8 cellular contexts compared by ENCODE assay signal in the genomic region with DNA sequence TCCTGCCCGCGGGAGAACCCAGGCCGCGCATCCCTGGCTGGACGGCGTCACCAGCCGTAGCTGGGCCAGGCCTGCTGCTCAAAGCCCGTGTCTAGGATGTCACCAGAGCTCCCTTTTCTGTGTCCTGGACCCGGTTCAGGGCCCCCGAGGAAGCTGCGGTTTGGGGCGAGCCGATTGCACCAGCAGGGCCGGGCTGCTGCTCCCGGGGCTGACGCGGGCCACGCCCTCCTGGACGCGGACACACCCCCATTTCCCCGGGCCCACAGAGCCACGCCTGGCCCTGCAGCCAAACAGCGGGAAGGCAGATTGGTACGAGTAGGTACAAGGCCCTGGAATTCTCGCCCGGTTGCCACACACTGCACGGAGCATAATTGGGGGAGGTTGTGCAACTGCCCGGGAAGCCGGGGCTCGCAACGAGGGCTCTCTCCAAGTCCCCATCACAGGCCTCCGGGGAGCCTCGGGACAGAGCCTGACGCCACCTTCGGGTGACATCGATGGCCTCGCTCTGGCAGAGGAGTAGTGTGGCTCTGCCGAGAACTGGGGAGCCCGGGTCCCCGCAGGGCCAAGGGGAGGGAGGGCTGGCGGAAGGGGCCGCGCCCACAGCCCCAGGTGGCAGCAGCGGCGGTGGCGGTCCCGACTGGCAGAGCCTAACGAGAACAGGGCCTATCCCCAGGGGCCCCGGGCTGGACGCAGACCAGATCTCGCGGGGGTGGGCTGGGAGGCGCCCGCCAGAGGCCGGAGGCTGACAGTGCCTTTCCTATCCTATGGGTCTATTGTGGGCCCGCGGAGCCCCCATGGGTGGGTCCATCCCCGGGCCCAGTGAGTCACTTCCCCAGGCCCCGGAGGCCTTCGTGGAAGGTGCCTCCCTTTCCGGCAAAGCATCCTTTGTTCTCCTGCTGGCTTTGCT. TPM values are rescaled to one million over a fixed set of nuclear protein-coding genes. Genes with fewer than 3 reads are reported as not detected.
DNase-seq lines count a peak whose midpoint lies in the region; ATAC-seq, FAIRE-seq and TF ChIP-seq lines count a peak whose summit lies in the region.

No MANE protein-coding gene starts in this region.

- peak; percentile 47 for DNase-seq in DMS79 treated with DMSO at 0.1 percent for 48 hours (lab: John Stamatoyannopoulos, UW)
- DNase-seq in Jurkat, Clone E6-1 (ENCODE audit: low read depth, low spot score): peak; percentile 42
- peak; percentile 60 for DNase-seq in activated B cell treated with CpG ODN at 0.5 μM for 24 hours
- DNase-seq in colonic mucosa: peak; percentile 87
- peak; percentile 53 for DNase-seq in HepG2 (ENCODE audit: low spot score)
- DNase-seq in stimulated activated CD4-positive, alpha-beta T cell treated with anti-CD3 and anti-CD28 coated beads, Interleukin-4, amount 100 ng/mL, for 48 hours (ENCODE audit: low read depth in 2 of 2): peak; percentile 46 to 64
- DNase-seq in NCI-H2107 (lab: John Stamatoyannopoulos, UW): no peak

- H3K4me1 Mint-ChIP-seq in activated B cell treated with CpG ODN at 0.5 μM for 24 hours: peaks cover 36% of the 10 kb centered on the region

- H3K27me3 ChIP-seq in colonic mucosa: no peaks in the 10 kb centered on the region
- peaks cover 1 to 8% of the 10 kb centered on the region in 2 experiments; a peak in 4 of 5 replicates for H3K27me3 ChIP-seq in HepG2 (ENCODE audit: control insufficient read depth in 1 of 2, insufficient read depth in 2 of 2, low read length in 2 of 2)

- TF ChIP-seq RAD21 in HepG2 (CRISPR knock-in tag; IDR thresholded peaks at IDR 0.05): no peak

- peak overlapping the region; percentile 0 to 61 for H3K9ac ChIP-seq in colonic mucosa (ENCODE audit: low read depth in 2 of 2, low read length in 2 of 2)
- peak overlapping the region; percentile 11; the same call in 1 of the 2 replicates for H3K9ac ChIP-seq in HepG2 (ENCODE audit: insufficient read depth, low read depth, low read length)

- whole genome bisulfite sequencing in HepG2 (ENCODE audit: low lambda C conversion rate): 0% methylated on average over 6 of the region's 61 CpGs

- CTCF ChIA-PET in activated B cell treated with CpG ODN at 0.5 μM for 24 hours (lab: Charles Lee): interaction anchor here (1.1 to 1.9 kb wide), 2 partner anchors 25 to 42 kb away, joined by 4 to 8 read pairs; no protein-coding TSS in a partner anchor
- CTCF ChIA-PET in HepG2 (lab: Yijun Ruan, JAX; ENCODE audit: low intra/inter-chr PET ratio, low total read pairs): interaction anchor here (0.9 to 2.5 kb wide), 3 partner anchors 24 to 42 kb away, joined by 3 to 11 read pairs (median 4); no protein-coding TSS in a partner anchor

- TF ChIP-seq EP300 in HepG2 (IDR thresholded peaks at IDR 0.05; ENCODE audit: low read depth in 2 of 2, low read length in 2 of 2) (no peak), HepG2 (CRISPR knock-in tag; IDR thresholded peaks at IDR 0.05; ENCODE audit: borderline replicate concordance) (no peak)

- TF ChIP-seq CTCF in activated B cell treated with CpG ODN at 0.5 μM for 24 hours (IDR thresholded peaks at IDR 0.05) (no peak), colonic mucosa (IDR thresholded peaks at IDR 0.05) (no peak), HepG2 (CRISPR knock-in tag; IDR thresholded peaks at IDR 0.05) (peak; percentile 36; the same call in 1 of the 2 replicates)

- H3K9me3 Mint-ChIP-seq in activated B cell treated with CpG ODN at 0.5 μM for 24 hours: no peaks in the 10 kb centered on the region

- peak overlapping the region; percentile 13 for H3K27ac ChIP-seq in colonic mucosa
- H3K27ac ChIP-seq in HepG2 (ENCODE audit: extremely low read length, insufficient read depth, low read length): no peak overlapping the region

- H3K27me3 Mint-ChIP-seq in activated B cell treated with CpG ODN at 0.5 μM for 24 hours: no peaks in the 10 kb centered on the region

- H3K9me3 ChIP-seq in colonic mucosa: no peaks in the 10 kb centered on the region
- no peaks in the 10 kb centered on the region for H3K9me3 ChIP-seq in HepG2 (ENCODE audit: low read length)

- POLR2A ChIA-PET in activated B cell treated with CpG ODN at 0.5 μM for 24 hours (lab: Charles Lee) (interaction anchor here (1.0 kb wide), 1 partner anchor 23 kb away, joined by 3 read pairs; no protein-coding TSS in a partner anchor), HepG2 (lab: Yijun Ruan, JAX) (interaction anchor here (0.8 to 1.1 kb wide), 2 partner anchors 16 to 298 kb away, joined by 3 read pairs; partner anchors contain the start of gene PEPD)

- H3K36me3 Mint-ChIP-seq in activated B cell treated with CpG ODN at 0.5 μM for 24 hours (ENCODE audit: low read depth): no peaks in the 10 kb centered on the region

- peak overlapping the region; percentile 48 for H3K4me3 ChIP-seq in Jurkat, Clone E6-1 (ENCODE audit: low read length)
- H3K4me3 ChIP-seq in colonic mucosa (peak overlapping the region; percentile 17), HepG2 (replicated peaks in 1 of 3; ENCODE audit: insufficient read depth in 1 of 3, low read depth in 2 of 3, low read length in 3 of 3) (peak overlapping the region; percentile 54 to 73 (median 58))

- no peaks in the 10 kb centered on the region for H4K20me1 ChIP-seq in HepG2 (ENCODE audit: insufficient read depth, low read length)

- ATAC-seq in activated B cell treated with CpG ODN at 0.5 μM for 24 hours (ENCODE audit: low read depth) (peak; percentile 78), HepG2 (peak; percentile 85), GM19395 (IDR thresholded peaks at IDR 0.05; ENCODE audit: unreplicated experiment) (no peak)

- H3K36me3 ChIP-seq in colonic mucosa (no peaks in the 10 kb centered on the region), HepG2 (replicated peaks in 1 of 2; ENCODE audit: control insufficient read depth in 1 of 2, insufficient read depth in 2 of 2, low read length in 2 of 2) (no peaks in the 10 kb centered on the region)

- H3K79me2 ChIP-seq in HepG2 (ENCODE audit: insufficient read depth, low read length): no peaks in the 10 kb centered on the region

- H3K27ac Mint-ChIP-seq in activated B cell treated with CpG ODN at 0.5 μM for 24 hours: peak overlapping the region; percentile 41

- H3K4me2 ChIP-seq in HepG2 (ENCODE audit: low read depth, low read length): peak overlapping the region; percentile 89

- intact Hi-C loops in activated B cell treated with CpG ODN at 0.5 μM for 24 hours (cut with micrococcal nuclease): loop anchor here (1.0 to 2.0 kb wide), 2 partner anchors 23 to 42 kb away; partner anchors contain the start of gene KCTD15
- intact Hi-C loops in colonic mucosa (cut with DNase I): no loop called here
- intact Hi-C loops in HepG2 (cut with micrococcal nuclease; ENCODE audit: unreplicated experiment): no loop called here

- BruUV-seq in HepG2 (replicated peaks; lab: Mats Ljungman, UMichigan): no TSS peak

- TF ChIP-seq POLR2A in HepG2 (IDR thresholded peaks at IDR 0.05; ENCODE audit: insufficient read depth in 1 of 2, low read depth in 2 of 2, low read length in 2 of 2): no peak

- no peak for FAIRE-seq in HepG2 (lab: Jason Lieb, UNC)

- H3K4me1 ChIP-seq in colonic mucosa (no peaks in the 10 kb centered on the region), HepG2 (ENCODE audit: insufficient read depth, low read length) (peaks cover 20% of the 10 kb centered on the region)

- in situ Hi-C loops in HepG2 (cut with HindIII; ENCODE audit: extremely low pct_ligation_motif_present, low pct_unique_long_range_greater_than_20kb): no loop called here

- H2AFZ ChIP-seq in HepG2 (ENCODE audit: low read length): no peak overlapping the region

- H3K4me3 Mint-ChIP-seq in activated B cell treated with CpG ODN at 0.5 μM for 24 hours: peak overlapping the region; percentile 85

TF ChIP-seq in HepG2, 621 proteins besides CTCF, POLR2A, EP300 and RAD21 (continues in another document):
- peak in 1 of 2 experiments; percentile 68; a peak in 2 of 4 replicates for TF ChIP-seq HMGXB4 (CRISPR knock-in tag; IDR thresholded peaks at IDR 0.05; ENCODE audit: borderline replicate concordance in 1 of 2, low read depth in 1 of 2)

RNA-seq across cellular contexts. Expression of gene KCTD15, which starts 23.5 kb away (rescaled TPM):
- polyA plus RNA-seq in Jurkat, Clone E6-1 (2012; ENCODE audit: insufficient read depth, insufficient read length): 14.2 TPM
- total RNA-seq in activated B cell treated with CpG ODN at 0.5 μM for 24 hours (2.7 TPM in 2 replicates), colonic mucosa (10 to 100 TPM; 13.8 to 14.0 TPM), HepG2 (2016; rRNA removed; fragmentation: Illumina TruSeq; extraction: Trizol) (13.4 and 16.7 TPM in 2 replicates)
- total RNA-seq in HepG2 (2016; cell fraction: cytosol; rRNA removed; fragmentation: Illumina TruSeq; extraction: Trizol; ENCODE audit: low read depth): 8.5 and 10.1 TPM in 2 replicates
- total RNA-seq in HepG2 (2016; cell fraction: insoluble cytoplasmic fraction; rRNA removed; fragmentation: Illumina TruSeq; extraction: Trizol): 13.8 and 17.7 TPM in 2 replicates
- total RNA-seq in HepG2 (2016; cell fraction: membrane; rRNA removed; fragmentation: Illumina TruSeq; extraction: Trizol): 22.0 and 23.7 TPM in 2 replicates
- 14.7 and 15.5 TPM in 2 replicates for total RNA-seq in HepG2 (2016; cell fraction: nucleus; rRNA removed; fragmentation: Illumina TruSeq; extraction: Trizol)
- 13.2 and 19.1 TPM in 2 replicates for polyA plus RNA-seq in HepG2 (2011; rRNA removed)
- 13.7 and 21.4 TPM in 2 replicates for polyA plus RNA-seq in HepG2 (2011; cell fraction: cytosol; rRNA removed)
- polyA plus RNA-seq in HepG2 (2011; cell fraction: nucleus; rRNA removed): 60.7 and 80.2 TPM in 2 replicates
- polyA plus RNA-seq in HepG2 (2012): 6.1 and 12.6 TPM in 2 replicates
- polyA plus RNA-seq in HepG2 (2016; cell fraction: cytosol; fragmentation: Illumina TruSeq; extraction: Trizol; ENCODE audit: low read depth): 12.7 and 15.4 TPM in 2 replicates
- 17.7 and 18.6 TPM in 2 replicates for polyA plus RNA-seq in HepG2 (2016; cell fraction: insoluble cytoplasmic fraction; fragmentation: Illumina TruSeq; extraction: Trizol; ENCODE audit: low read depth)
- polyA plus RNA-seq in HepG2 (2016; cell fraction: membrane; fragmentation: Illumina TruSeq; extraction: Trizol; ENCODE audit: low read depth): 18.9 and 19.9 TPM in 2 replicates
- 28.1 and 31.6 TPM in 2 replicates for polyA plus RNA-seq in HepG2 (2016; cell fraction: nucleus; fragmentation: Illumina TruSeq; extraction: Trizol; ENCODE audit: insufficient read depth, low read depth)
- polyA minus RNA-seq in HepG2 (2011; rRNA and poly(A)+ RNA removed; ENCODE audit: low replicate concordance): 25.7 and 46.7 TPM in 2 replicates
- polyA minus RNA-seq in HepG2 (2011; cell fraction: cytosol; rRNA and poly(A)+ RNA removed): 5.5 and 6.6 TPM in 2 replicates
- polyA minus RNA-seq in HepG2 (2011; cell fraction: nucleus; rRNA and poly(A)+ RNA removed): 7.8 and 10.0 TPM in 2 replicates
